ENCODE assay signal across 1 cellular context in genomic region chr4:71713611-71714203, GRCh38.
TF ChIP-seq lines count a peak whose summit lies in the region.

No MANE protein-coding gene starts in this region.

TF ChIP-seq in GM23338, 12 proteins besides CTCF, POLR2A, EP300 and RAD21 (continued from another document):
- TF ChIP-seq REST (IDR thresholded peaks at IDR 0.05; ENCODE audit: unreplicated experiment) (no peak), NANOG (IDR thresholded peaks at IDR 0.05; ENCODE audit: borderline replicate concordance) (no peak)
